Comparison of ENCODE assay signal across 24 cellular contexts in the genomic region with DNA sequence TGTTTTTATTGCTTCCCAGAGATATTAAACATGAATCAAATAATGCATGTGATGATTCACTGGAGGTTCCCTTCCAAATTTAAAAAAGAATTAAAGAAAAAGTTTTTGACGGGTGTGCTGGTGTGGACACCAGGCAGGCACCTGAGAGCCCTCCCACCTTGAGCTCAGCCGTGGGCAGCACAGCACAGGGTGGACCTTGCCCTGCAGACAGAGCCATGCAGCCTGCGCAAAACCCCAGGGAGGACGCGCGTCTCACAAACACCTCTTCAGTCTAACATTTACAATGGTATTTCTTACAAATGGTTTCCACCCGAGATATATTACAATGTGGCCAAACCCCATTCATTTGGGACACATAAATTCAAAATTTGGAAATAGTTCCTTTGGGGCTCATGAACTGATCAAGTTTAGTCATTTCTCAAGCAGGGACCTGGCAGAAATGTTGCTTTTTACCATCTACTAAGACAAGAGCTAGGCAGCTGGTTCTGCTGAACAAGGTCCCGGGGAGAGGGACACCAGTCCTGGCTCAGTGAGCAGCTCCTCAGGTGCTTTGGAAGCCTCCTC. TPM values are rescaled to one million over a fixed set of nuclear protein-coding genes. Genes with fewer than 3 reads are reported as not detected.
DNase-seq lines count a peak whose midpoint lies in the region; ATAC-seq and TF ChIP-seq lines count a peak whose summit lies in the region.
"Had no signal": no experiment of that assay in that cellular context is flagged by ENCODE, and none has a peak within 500 bp of the region (broad histone marks: within the 10 kb centered on the region; RNA-seq: fewer than 3 reads in every experiment).

No MANE protein-coding gene starts in this region.

- H3K79me2 ChIP-seq in mammary epithelial cell (ENCODE audit: insufficient read depth, low read length), result peaks cover 38% of the 10 kb centered on the region

- H3K27me3 ChIP-seq in mammary epithelial cell (ENCODE audit: insufficient read depth, low read length) (no peaks in the 10 kb centered on the region), right lobe of liver (no peaks in the 10 kb centered on the region), transverse colon (no peaks in the 10 kb centered on the region)
- H3K27me3 ChIP-seq: body of pancreas, neural progenitor cell, SJCRH30 had no signal

- H3K4me1 Mint-ChIP-seq in MCF 10A (ENCODE audit: insufficient read depth, unreplicated experiment) (peaks cover 39% of the 10 kb centered on the region), type B pancreatic cell (ENCODE audit: unreplicated experiment) (peaks cover 6% of the 10 kb centered on the region)

- 89% methylated on average over 8 of the region's 8 CpGs for WGBS in mammary epithelial cell (ENCODE audit: low coverage, missing lambda C conversion rate)
- 54% methylated on average over 8 of the region's 8 CpGs for WGBS in right lobe of liver (ENCODE audit: insufficient coverage, low coverage, low lambda C conversion rate, missing lambda C conversion rate)
- WGBS in transverse colon (ENCODE audit: low coverage in 1 of 2), 2 donors, result 88 to 90% methylated on average over 2 to 8 of the region's 8 CpGs

- no peaks in the 10 kb centered on the region for H3K27me3 Mint-ChIP-seq in MCF 10A (ENCODE audit: insufficient read depth, unreplicated experiment)
- H3K27me3 Mint-ChIP-seq in type B pancreatic cell, result no peaks in the 10 kb centered on the region
- H3K27me3 Mint-ChIP-seq: activated T-cell treated with anti-CD3 and anti-CD28 coated beads, Interleukin-2, amount 50 U/mL, for 24 hours; IgD-negative memory B cell; T-cell had no signal

- peaks cover 72% of the 10 kb centered on the region for H3K36me3 Mint-ChIP-seq in MCF 10A (ENCODE audit: insufficient read depth, unreplicated experiment)
- H3K36me3 Mint-ChIP-seq in type B pancreatic cell, result peaks cover 4% of the 10 kb centered on the region
- H3K36me3 Mint-ChIP-seq: IgD-negative memory B cell had no signal

- H3K9me3 Mint-ChIP-seq in MCF 10A (ENCODE audit: unreplicated experiment) (no peaks in the 10 kb centered on the region), type B pancreatic cell (no peaks in the 10 kb centered on the region)
- H3K9me3 Mint-ChIP-seq: activated T-cell treated with anti-CD3 and anti-CD28 coated beads, Interleukin-2, amount 50 U/mL, for 24 hours; IgD-negative memory B cell; T-cell had no signal

- H2AFZ ChIP-seq in mammary epithelial cell (ENCODE audit: low read depth, low read length), result no peak overlapping the region
- H2AFZ ChIP-seq: neural progenitor cell had no signal

- H3K27ac Mint-ChIP-seq in MCF 10A (ENCODE audit: low read depth, unreplicated experiment) (peak overlapping the region; percentile 71), type B pancreatic cell (no peak overlapping the region)
- H3K27ac Mint-ChIP-seq: neural progenitor cell had no signal

- TF ChIP-seq EP300 in transverse colon (IDR thresholded peaks at IDR 0.05; ENCODE audit: low read depth), result no peak

- no peak overlapping the region for H3K4me3 Mint-ChIP-seq in MCF 10A (ENCODE audit: unreplicated experiment)
- no peak overlapping the region for H3K4me3 Mint-ChIP-seq in type B pancreatic cell
- H3K4me3 Mint-ChIP-seq: activated T-cell treated with anti-CD3 and anti-CD28 coated beads, Interleukin-2, amount 50 U/mL, for 24 hours; neural progenitor cell; T-cell had no signal

- H3K36me3 ChIP-seq in mammary epithelial cell (ENCODE audit: insufficient read depth, low read length) (no peaks in the 10 kb centered on the region), right lobe of liver (no peaks in the 10 kb centered on the region), transverse colon (no peaks in the 10 kb centered on the region)
- H3K36me3 ChIP-seq: neural progenitor cell, prostate gland, SJCRH30 had no signal

- dilution Hi-C loops in mammary epithelial cell (cut with HindIII; ENCODE audit: low sequenced_read_pairs), result no loop called here

- H3K4me1 ChIP-seq in mammary epithelial cell (ENCODE audit: insufficient read depth, low read length) (peaks cover 58% of the 10 kb centered on the region), right lobe of liver (peaks cover 0 to 71% (median 26%) of the 10 kb centered on the region in 4 donors), transverse colon (peaks cover 23 to 61% (median 33%) of the 10 kb centered on the region in 4 donors)
- H3K4me1 ChIP-seq: SJCRH30 had no signal

- DNase-seq in MCF 10A (ENCODE audit: unreplicated experiment) (no peak), mammary epithelial cell (no peak), RWPE1 (ENCODE audit: low spot score) (no peak), right lobe of liver (peak; percentile 65 to 82 (median 77)), transverse colon (no peak), type B pancreatic cell (ENCODE audit: extremely low spot score, unreplicated experiment) (no peak), G401 (ENCODE audit: low spot score) (no peak)
- DNase-seq: activated CD4-positive, CD25-positive, alpha-beta regulatory T cell treated with anti-CD3 and anti-CD28 coated beads, Interleukin-2, amount 50 U/mL, for 72 hours; activated CD8-positive, alpha-beta memory T cell treated with anti-CD3 and anti-CD28 coated beads for 24 hours; activated naive CD4-positive, alpha-beta T cell; activated T-cell treated with anti-CD3 and anti-CD28 coated beads, Interleukin-2, amount 50 U/mL, for 24 hours; body of pancreas; effector CD8-positive, alpha-beta T cell; hypothalamus; mucosa of descending colon; NCI-H2081; NCI-H345; OCI-M1; SJCRH30; T-cell had no signal

- no peaks in the 10 kb centered on the region for H4K20me1 ChIP-seq in mammary epithelial cell (ENCODE audit: insufficient read depth, low read length)

- H3K9me3 ChIP-seq in mammary epithelial cell (replicated peaks; ENCODE audit: insufficient read depth, low read length) (no peaks in the 10 kb centered on the region), right lobe of liver (no peaks in the 10 kb centered on the region), transverse colon (no peaks in the 10 kb centered on the region)
- H3K9me3 ChIP-seq: body of pancreas, mucosa of descending colon, prostate gland, SJCRH30 had no signal

- H3K4me3 ChIP-seq in mammary epithelial cell (replicated peaks in 1 of 3; ENCODE audit: insufficient read depth in 1 of 3, low read depth in 2 of 3, low read length in 3 of 3) (no peak overlapping the region), right lobe of liver (no peak overlapping the region), transverse colon (no peak overlapping the region)
- H3K4me3 ChIP-seq: body of pancreas, mucosa of descending colon, neural progenitor cell, prostate gland, SJCRH30 had no signal

- no peak for TF ChIP-seq CTCF in MCF 10A (IDR thresholded peaks at IDR 0.05; ENCODE audit: unreplicated experiment)
- TF ChIP-seq CTCF in mammary epithelial cell (conservative IDR thresholded peaks at IDR 0.05 in 1 of 2, IDR thresholded peaks at IDR 0.05 in 1 of 2; ENCODE audit: extremely low read depth in 1 of 2, insufficient read depth in 1 of 2, low read depth in 1 of 2, low read length in 2 of 2), result no peak
- TF ChIP-seq CTCF in RWPE1 (conservative IDR thresholded peaks at IDR 0.05; ENCODE audit: low read depth), result no peak
- TF ChIP-seq CTCF in right lobe of liver (IDR thresholded peaks at IDR 0.05), result no peak
- TF ChIP-seq CTCF in transverse colon (IDR thresholded peaks at IDR 0.05), result no peak
- TF ChIP-seq CTCF in type B pancreatic cell (conservative IDR thresholded peaks at IDR 0.05), result no peak

- intact Hi-C loops in MCF 10A (cut with micrococcal nuclease), result no loop called here
- intact Hi-C loops in mammary epithelial cell (cut with micrococcal nuclease), result no loop called here
- intact Hi-C loops in right lobe of liver (cut with DNase I), result loop anchor here in 1 of 2 donors (10.0 kb wide), 1 partner anchor 88 kb away; no protein-coding TSS in a partner anchor
- intact Hi-C loops in transverse colon (cut with DNase I; ENCODE audit: low total_unique reads), result no loop called here

- in situ Hi-C loops in mammary epithelial cell (cut with MboI; ENCODE audit: low sequenced_read_pairs in 2 of 2) (loop anchor here in 1 of 2 donors (10.0 to 25.0 kb wide), 4 partner anchors 98 to 590 kb away; a partner anchor contains a TSS), transverse colon (cut with MboI; ENCODE audit: low pct_ligation_motif_present in 1 of 4, low pct_unique_long_range_greater_than_20kb in 1 of 4, low sequenced_read_pairs in 3 of 4) (loop anchor here in 2 of 4 donors (25.0 kb wide), 2 partner anchors 115 to 265 kb away; no protein-coding TSS in a partner anchor), G401 (cut with HindIII; ENCODE audit: low sequenced_read_pairs) (no loop called here)

- H3K27ac ChIP-seq in mammary epithelial cell (ENCODE audit: insufficient read depth, low read depth, low read length) (no peak overlapping the region), RWPE1 (peak overlapping the region; percentile 49), right lobe of liver (peak overlapping the region; percentile 14 to 74 (median 54)), transverse colon (peak overlapping the region; percentile 8 to 80 (median 42))
- H3K27ac ChIP-seq: body of pancreas, neural progenitor cell, prostate gland, SJCRH30 had no signal

- POLR2A ChIA-PET in MCF 10A (lab: Yijun Ruan, JAX) (interaction anchor here (0.6 to 5.8 kb wide), 2 partner anchors 12 to 94 kb away, joined by 3 to 80 read pairs; no protein-coding TSS in a partner anchor), RWPE1 (lab: Yijun Ruan, JAX; ENCODE audit: low non-redundant PET) (no interaction called here)

- H3K4me2 ChIP-seq in mammary epithelial cell (ENCODE audit: insufficient read depth, low read depth, low read length), result no peak overlapping the region
- H3K4me2 ChIP-seq: neural progenitor cell had no signal

- H3K9ac ChIP-seq in mammary epithelial cell (ENCODE audit: insufficient read depth, low read length), result no peak overlapping the region
- H3K9ac ChIP-seq: neural progenitor cell had no signal

- TF ChIP-seq POLR2A in right lobe of liver (IDR thresholded peaks at IDR 0.05), result no peak
- TF ChIP-seq POLR2A in transverse colon (IDR thresholded peaks at IDR 0.05), result no peak

- CTCF ChIA-PET in MCF 10A (lab: Yijun Ruan, JAX), result interaction anchor here (0.6 to 1.5 kb wide), 6 partner anchors 12 to 283 kb away, joined by 3 to 5 read pairs (median 4); no protein-coding TSS in a partner anchor
- CTCF ChIA-PET in mammary epithelial cell (lab: Charles Lee; ENCODE audit: low non-redundant PET), result interaction anchor here (0.6 kb wide), 1 partner anchor 278 kb away, joined by 4 read pairs; no protein-coding TSS in a partner anchor
- CTCF ChIA-PET in RWPE1 (lab: Yijun Ruan, JAX), result interaction anchor here (0.6 to 0.7 kb wide), 3 partner anchors 73 to 1530 kb away, joined by 3 to 5 read pairs (median 4); no protein-coding TSS in a partner anchor

- ATAC-seq in right lobe of liver, result peak; percentile 44 to 66 (median 62)
- no peak for ATAC-seq in activated CD4-positive, CD25-positive, alpha-beta regulatory T cell treated with anti-CD3 and anti-CD28 coated beads, Interleukin-2, amount 50 U/mL, for 24 hours
- ATAC-seq: body of pancreas, T-cell had no signal

- BruUV-seq in MCF 10A (replicated peaks; lab: Mats Ljungman, UMichigan) (no TSS peak), mammary epithelial cell (replicated peaks; lab: Mats Ljungman, UMichigan) (no TSS peak)

RNA-seq across cellular contexts. Expression of a gene that starts 45.4 kb away (rescaled TPM):
- 321 and 341 TPM in 2 replicates for total RNA-seq in MCF 10A (2022)
- 100 to 1,000 TPM in 1 of 2 donors, 10 to 100 TPM in 1; 64.0 to 161 TPM for total RNA-seq in mammary epithelial cell
- 253 TPM for polyA plus RNA-seq in mammary epithelial cell
- polyA minus RNA-seq in mammary epithelial cell, result 493 TPM
- total RNA-seq in right lobe of liver, result 100 to 1,000 TPM in 2 of 6 experiments, 10 to 100 TPM in 4; 14.4 to 197 (median 28.6) TPM
- total RNA-seq in transverse colon, result 10 to 100 TPM; 36.2 to 75.2 (median 43.2) TPM
- 60.7 and 135 TPM in 2 replicates for total RNA-seq in type B pancreatic cell (ENCODE audit: low replicate concordance)
- total RNA-seq in G401 (2014; rRNA removed; shearing (Covaris generic)), result 382 and 511 TPM in 2 replicates

Comparison
In these comparisons a context has a peak if more than half of its experiments do, and no peak if none do; other contexts are left out.
1. DNase-seq: peak in right lobe of liver (3 of 3); none in MCF 10A (single experiment), mammary epithelial cell (single experiment), RWPE1 (single experiment), transverse colon (single experiment), type B pancreatic cell (single experiment) and G401 (single experiment).
2. ATAC-seq: peak in right lobe of liver (4 of 4); none in activated CD4-positive, CD25-positive, alpha-beta regulatory T cell treated with anti-CD3 and anti-CD28 coated beads, Interleukin-2, amount 50 U/mL, for 24 hours (0 of 2).